In the genomic region with DNA sequence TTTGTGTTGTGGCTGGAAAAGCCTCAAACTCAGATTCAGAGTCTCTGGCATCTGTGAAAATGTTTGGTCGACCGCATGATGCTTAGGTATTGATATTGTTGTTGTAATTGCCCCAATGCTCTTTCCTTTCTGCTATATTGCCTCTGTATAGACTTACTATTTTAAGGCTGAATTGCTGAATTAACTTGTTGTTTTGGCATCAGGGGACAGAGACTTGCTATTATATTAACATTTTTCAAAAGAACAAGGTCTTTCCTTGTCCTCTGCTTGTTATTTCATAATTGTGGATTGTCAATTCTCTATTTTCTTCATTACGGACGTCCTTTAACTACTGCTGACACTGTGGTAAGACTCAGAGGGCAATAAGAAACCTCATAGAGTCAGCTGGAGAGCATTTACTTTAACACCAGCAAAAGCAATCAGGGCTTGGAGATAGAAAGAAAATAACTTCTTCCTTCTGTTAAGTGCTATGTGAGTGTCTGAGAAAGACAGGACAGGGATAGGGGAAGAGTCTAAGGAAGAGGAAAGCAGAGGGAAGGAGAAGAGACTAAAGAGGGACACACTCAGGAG, we compare ENCODE assay signal across 23 cellular contexts. TPM values are rescaled to one million over a fixed set of nuclear protein-coding genes. Genes with fewer than 3 reads are reported as not detected.
DNase-seq lines count a peak whose midpoint lies in the region; ATAC-seq and TF ChIP-seq lines count a peak whose summit lies in the region.
"Had no signal": no experiment of that assay in that cellular context is flagged by ENCODE, and none has a peak within 500 bp of the region (broad histone marks: within the 10 kb centered on the region; RNA-seq: fewer than 3 reads in every experiment).

No MANE protein-coding gene starts in this region.

- no peak overlapping the region for H4K91ac ChIP-seq in neuronal stem cell (ENCODE audit: low read depth, low read length, poor library complexity)

- H3K27me3 ChIP-seq in heart left ventricle: no peaks in the 10 kb centered on the region
- no peaks in the 10 kb centered on the region for H3K27me3 ChIP-seq in left ventricle myocardium inferior (ENCODE audit: low read depth)
- H3K27me3 ChIP-seq in neuronal stem cell (ENCODE audit: control insufficient read depth in 3 of 3, insufficient read depth in 3 of 3, low read depth in 1 of 3, low read length in 3 of 3): no peaks in the 10 kb centered on the region

- no peak overlapping the region for H3K9ac ChIP-seq in neuronal stem cell (ENCODE audit: low read depth, low read length, poor library complexity)
- H3K9ac ChIP-seq: parathyroid adenoma had no signal

- TF ChIP-seq CTCF in heart left ventricle (IDR thresholded peaks at IDR 0.05) (no peak), left ventricle myocardium inferior (IDR thresholded peaks at IDR 0.05; ENCODE audit: borderline replicate concordance) (no peak), type B pancreatic cell (conservative IDR thresholded peaks at IDR 0.05) (no peak)

- H3K4me1 Mint-ChIP-seq in type B pancreatic cell (ENCODE audit: unreplicated experiment): peaks cover 21% of the 10 kb centered on the region
- H3K4me1 Mint-ChIP-seq in activated CD4-positive, alpha-beta T cell treated with anti-CD3 and anti-CD28 coated beads, Interleukin-2, amount 10 ng/mL, durations not matched to agents 24 days and 14 days: no peaks in the 10 kb centered on the region
- H3K4me1 Mint-ChIP-seq: memory B cell had no signal

- intact Hi-C loops in heart left ventricle (cut with DNase I): no loop called here
- intact Hi-C loops in cardiac septum (cut with DNase I): no loop called here
- intact Hi-C loops in left ventricle myocardium inferior (cut with micrococcal nuclease): no loop called here
- intact Hi-C loops in activated CD4-positive, alpha-beta T cell treated with anti-CD3 and anti-CD28 coated beads, Interleukin-2, amount 10 ng/mL, durations not matched to agents 24 days and 14 days (cut with micrococcal nuclease): no loop called here

- H3K4me2 ChIP-seq in neuronal stem cell (ENCODE audit: insufficient read depth, low read length, poor library complexity, severe bottlenecking): no peak overlapping the region
- H3K4me2 ChIP-seq: A549 had no signal

- no peak overlapping the region for H2BK12ac ChIP-seq in neuronal stem cell (ENCODE audit: low read length)

- H3K18ac ChIP-seq in neuronal stem cell (ENCODE audit: low read length): no peak overlapping the region

- H3K4me3 ChIP-seq in heart left ventricle (no peak overlapping the region), left ventricle myocardium inferior (no peak overlapping the region), neuronal stem cell (ENCODE audit: low read length in 2 of 2) (no peak overlapping the region)
- H3K4me3 ChIP-seq: A549 had no signal

- peak in 2 of 4 donors; percentile 12 to 17 for ATAC-seq in heart left ventricle
- no peak for ATAC-seq in GM21723 (IDR thresholded peaks at IDR 0.05; ENCODE audit: unreplicated experiment)
- ATAC-seq: A549, SK-N-SH treated with all-trans-retinoic acid at 6 μM for 48 hours had no signal

- peaks cover 6 to 61% (median 37%) of the 10 kb centered on the region in 12 donors for H3K4me1 ChIP-seq in heart left ventricle
- H3K4me1 ChIP-seq in left ventricle myocardium inferior: peaks cover 61% of the 10 kb centered on the region
- peaks cover 0 to 4% of the 10 kb centered on the region in 2 donors for H3K4me1 ChIP-seq in neuronal stem cell (ENCODE audit: control insufficient read depth in 2 of 2, insufficient read depth in 1 of 2, low read depth in 1 of 2, low read length in 2 of 2)
- H3K4me1 ChIP-seq: A549, parathyroid adenoma had no signal

- no peaks in the 10 kb centered on the region for H3K79me1 ChIP-seq in neuronal stem cell (ENCODE audit: low read depth, low read length)

- H3K4me3 Mint-ChIP-seq in type B pancreatic cell: peak overlapping the region; percentile 16
- no peak overlapping the region for H3K4me3 Mint-ChIP-seq in activated CD4-positive, alpha-beta T cell treated with anti-CD3 and anti-CD28 coated beads, Interleukin-2, amount 10 ng/mL, durations not matched to agents 24 days and 14 days
- H3K4me3 Mint-ChIP-seq: memory B cell had no signal

- H4K8ac ChIP-seq in neuronal stem cell (ENCODE audit: low read depth, low read length): no peak overlapping the region

- WGBS in heart left ventricle, 4 donors: 64 to 83% (median 72%) methylated on average over 4 of the region's 4 CpGs
- no CpG with 5 or more reads among the region's 4 CpGs for WGBS in neuronal stem cell (ENCODE audit: extremely low coverage in 2 of 2, insufficient read length in 2 of 2, insufficient replicate concordance in 1 of 2), 2 donors

- no peak overlapping the region for H3K27ac Mint-ChIP-seq in type B pancreatic cell
- no peak overlapping the region for H3K27ac Mint-ChIP-seq in activated CD4-positive, alpha-beta T cell treated with anti-CD3 and anti-CD28 coated beads, Interleukin-2, amount 10 ng/mL, durations not matched to agents 24 days and 14 days
- H3K27ac Mint-ChIP-seq: activated T-helper 2 cell treated with anti-CD3 and anti-CD28 coated beads, Interferon-gamma antibody, Interleukin-2, Interleukin-4, amounts not matched to agents 10 μg/mL and 5 μg/mL and 100 μg/mL, durations not matched to agents 14 hours and 24 hours and 36 hours; memory B cell had no signal

- TF ChIP-seq POLR2A in heart left ventricle (IDR thresholded peaks at IDR 0.05): no peak

- DNase-seq in heart left ventricle: no peak
- DNase-seq in cardiac septum (ENCODE audit: low spot score): no peak
- no peak for DNase-seq in left ventricle myocardium inferior
- no peak for DNase-seq in neuronal stem cell (ENCODE audit: low spot score)
- DNase-seq in type B pancreatic cell (ENCODE audit: extremely low spot score, unreplicated experiment): no peak
- DNase-seq in GF-D8 (lab: John Stamatoyannopoulos, UW): no peak
- no peak for DNase-seq in activated CD4-positive, alpha-beta T cell treated with anti-CD3 and anti-CD28 coated beads, Interleukin-2, amount 10 ng/mL, durations not matched to agents 24 days and 14 days
- DNase-seq: activated CD4-positive, CD25-positive, alpha-beta regulatory T cell treated with anti-CD3 and anti-CD28 coated beads, Interleukin-2, amount 50 U/mL, for 72 hours; caudate nucleus; effector memory CD4-positive, alpha-beta T cell; hippocampal formation; islet precursor cell; NCI-H1436 treated with DMSO at 0.1 percent for 48 hours; NCI-H2171 treated with DMSO at 0.1 percent for 48 hours; stimulated activated CD4-positive, alpha-beta T cell treated with anti-CD3 and anti-CD28 coated beads, Interleukin-12 subunit alpha, Interleukin-12 subunit beta, amount 100 ng/mL, for 4 hours; T-helper 9 cell had no signal

- no peaks in the 10 kb centered on the region for H3K36me3 Mint-ChIP-seq in type B pancreatic cell
- H3K36me3 Mint-ChIP-seq in activated CD4-positive, alpha-beta T cell treated with anti-CD3 and anti-CD28 coated beads, Interleukin-2, amount 10 ng/mL, durations not matched to agents 24 days and 14 days (ENCODE audit: low read depth): no peaks in the 10 kb centered on the region
- H3K36me3 Mint-ChIP-seq: memory B cell had no signal

- H2AFZ ChIP-seq in neuronal stem cell (ENCODE audit: low read length): peak overlapping the region; percentile 65
- H2AFZ ChIP-seq: parathyroid adenoma had no signal

- peak overlapping the region in 8 of 12 donors; percentile 9 to 57 (median 33) for H3K27ac ChIP-seq in heart left ventricle
- peak overlapping the region; percentile 40 for H3K27ac ChIP-seq in left ventricle myocardium inferior (replicated peaks)
- H3K27ac ChIP-seq in neuronal stem cell (replicated peaks; ENCODE audit: low read length): no peak overlapping the region
- H3K27ac ChIP-seq: A549, C4-2B, parathyroid adenoma had no signal

- H2AK5ac ChIP-seq in neuronal stem cell (ENCODE audit: low read depth, low read length): no peak overlapping the region

- no peaks in the 10 kb centered on the region for H3K9me3 Mint-ChIP-seq in type B pancreatic cell
- no peaks in the 10 kb centered on the region for H3K9me3 Mint-ChIP-seq in activated CD4-positive, alpha-beta T cell treated with anti-CD3 and anti-CD28 coated beads, Interleukin-2, amount 10 ng/mL, durations not matched to agents 24 days and 14 days
- H3K9me3 Mint-ChIP-seq: activated T-helper 2 cell treated with anti-CD3 and anti-CD28 coated beads, Interferon-gamma antibody, Interleukin-2, Interleukin-4, amounts not matched to agents 10 μg/mL and 5 μg/mL and 100 μg/mL, durations not matched to agents 14 hours and 24 hours and 36 hours; memory B cell had no signal

- no peak overlapping the region for H2BK5ac ChIP-seq in neuronal stem cell (ENCODE audit: low read length)

- H3K9me3 ChIP-seq in heart left ventricle (peaks cover 0 to 4% (median 0%) of the 10 kb centered on the region in 12 donors), left ventricle myocardium inferior (replicated peaks) (no peaks in the 10 kb centered on the region), neuronal stem cell (replicated peaks in 1 of 2; ENCODE audit: control insufficient read depth in 2 of 2, insufficient read depth in 1 of 2, low read depth in 1 of 2, low read length in 2 of 2) (no peaks in the 10 kb centered on the region)
- H3K9me3 ChIP-seq: A549 had no signal

- H2BK120ac ChIP-seq in neuronal stem cell (ENCODE audit: low read depth, low read length): no peak overlapping the region

- no peak overlapping the region for H3K4ac ChIP-seq in neuronal stem cell (ENCODE audit: low read length)

- no peak overlapping the region for H2BK15ac ChIP-seq in neuronal stem cell (ENCODE audit: low read length)

- no peak overlapping the region for H3K23ac ChIP-seq in neuronal stem cell (ENCODE audit: low read depth, low read length, poor library complexity)

- H3K36me3 ChIP-seq in heart left ventricle (no peaks in the 10 kb centered on the region), left ventricle myocardium inferior (no peaks in the 10 kb centered on the region), neuronal stem cell (replicated peaks in 1 of 2; ENCODE audit: control insufficient read depth in 2 of 2, insufficient read depth in 2 of 2, low read length in 2 of 2) (no peaks in the 10 kb centered on the region)

- peaks cover 6% of the 10 kb centered on the region for H3K27me3 Mint-ChIP-seq in type B pancreatic cell
- peaks cover 15% of the 10 kb centered on the region for H3K27me3 Mint-ChIP-seq in activated CD4-positive, alpha-beta T cell treated with anti-CD3 and anti-CD28 coated beads, Interleukin-2, amount 10 ng/mL, durations not matched to agents 24 days and 14 days

- no peak overlapping the region for H3K14ac ChIP-seq in neuronal stem cell (ENCODE audit: low read length)

RNA-seq across cellular contexts. Expression of gene CPED1, which starts 17.6 kb away (rescaled TPM):
- total RNA-seq in heart left ventricle (10 to 100 TPM; 19.6 to 51.2 (median 27.5) TPM), cardiac septum (48.7 TPM), left ventricle myocardium inferior (33.8 TPM), type B pancreatic cell (ENCODE audit: low replicate concordance) (0.88 and 45.4 TPM in 2 replicates)
- polyA plus RNA-seq in heart left ventricle: 1 to 10 TPM; 3.6 to 9.7 TPM
- polyA plus RNA-seq in neuronal stem cell (2013, experiment 1 of 2): 0.01 TPM
- polyA plus RNA-seq in neuronal stem cell (2013, experiment 2 of 2): not detected
- not detected in 2 replicates for total RNA-seq in activated CD4-positive, alpha-beta T cell treated with anti-CD3 and anti-CD28 coated beads, Interleukin-2, amount 10 ng/mL, durations not matched to agents 24 days and 14 days
- total RNA-seq: activated T-helper 2 cell treated with anti-CD3 and anti-CD28 coated beads, Interferon-gamma antibody, Interleukin-2, Interleukin-4, amounts not matched to agents 10 μg/mL and 5 μg/mL and 100 μg/mL, durations not matched to agents 14 hours and 24 hours and 36 hours had no signal

RNA-seq across cellular contexts. Expression of gene ING3, which starts 55.5 kb away (rescaled TPM):
- total RNA-seq in heart left ventricle (10 to 100 TPM in 8 of 9 donors, 1 to 10 TPM in 1; 9.3 to 16.0 (median 13.3) TPM), cardiac septum (15.5 TPM), left ventricle myocardium inferior (13.4 TPM), type B pancreatic cell (ENCODE audit: low replicate concordance) (14.5 and 20.7 TPM in 2 replicates)
- 1 to 10 TPM; 5.4 to 9.6 TPM for polyA plus RNA-seq in heart left ventricle
- polyA plus RNA-seq in neuronal stem cell (2013, experiment 1 of 2): 20.1 TPM
- polyA plus RNA-seq in neuronal stem cell (2013, experiment 2 of 2): 21.1 TPM
- total RNA-seq in activated CD4-positive, alpha-beta T cell treated with anti-CD3 and anti-CD28 coated beads, Interleukin-2, amount 10 ng/mL, durations not matched to agents 24 days and 14 days: 23.5 and 24.3 TPM in 2 replicates
